8 cellular contexts compared by ENCODE assay signal in the genomic region with DNA sequence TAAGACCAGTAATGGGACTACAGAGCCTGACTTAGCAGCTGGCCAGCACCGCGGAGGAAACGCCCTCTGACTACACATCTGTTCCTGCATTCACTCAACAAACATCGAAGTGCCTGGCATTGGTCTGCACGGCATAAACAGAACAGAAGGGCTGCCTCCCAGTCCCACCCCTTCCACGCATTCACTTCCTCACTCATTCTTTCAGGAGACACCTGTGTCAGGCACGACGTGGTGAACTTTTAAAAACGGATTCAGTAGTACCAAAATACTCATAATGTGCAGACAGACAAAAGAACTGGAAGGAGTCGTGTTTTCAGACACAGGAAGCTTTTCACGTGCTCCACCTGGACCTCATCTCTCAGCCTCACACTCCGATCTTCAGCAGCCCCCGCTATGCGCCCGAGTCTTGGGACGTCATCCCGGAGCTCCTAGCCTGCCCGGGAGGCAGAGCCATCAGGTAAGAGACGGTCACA.
A peak's percentile ranks its signal among the peaks of the same experiment; 100 is the strongest.
DNase-seq lines count a peak whose midpoint lies in the region; ATAC-seq and TF ChIP-seq lines count a peak whose summit lies in the region.

No MANE protein-coding gene starts in this region.

- H3K36me3 Mint-ChIP-seq in GM23338 (ENCODE audit: low read depth), result 0 out of 3 replicates have a peak, but pooled peaks cover 2% of the 10 kb centered on the region

- 26 to 51% (median 32%) methylated on average over 19 of the region's 19 CpGs for WGBS in stomach, 5 donors

- H3K9me2 ChIP-seq in GM23338 (ENCODE audit: insufficient read depth), result no peaks in the 10 kb centered on the region

- TF ChIP-seq EP300 in stomach (IDR thresholded peaks at IDR 0.05), result no peak

- no peak overlapping the region for H3K4me3 ChIP-seq in GM23338
- H3K4me3 ChIP-seq in Peyer's patch, result peak overlapping the region; percentile 9 to 39 (median 16)
- H3K4me3 ChIP-seq in fibroblast of villous mesenchyme (ENCODE audit: low read depth, low read length), result peak overlapping the region; percentile 24
- peak overlapping the region; percentile 21 to 46 (median 34) for H3K4me3 ChIP-seq in stomach
- no peak overlapping the region for H3K4me3 ChIP-seq in H7 (ENCODE audit: insufficient read depth, low read depth, low read length)

- ATAC-seq in GM18517 (IDR thresholded peaks at IDR 0.05; ENCODE audit: unreplicated experiment) (peak; percentile 93), GM23338 (no peak)

- H3K27ac ChIP-seq in GM23338 (ENCODE audit: low read depth) (no peak overlapping the region), Peyer's patch (peak overlapping the region; percentile 24 to 60 (median 44)), stomach (peak overlapping the region; percentile 62 to 92 (median 87))

- TF ChIP-seq CTCF in GM23338 (conservative IDR thresholded peaks at IDR 0.05; ENCODE audit: low read depth in 2 of 2) (no peak), Peyer's patch (IDR thresholded peaks at IDR 0.05) (no peak), fibroblast of villous mesenchyme (IDR thresholded peaks at IDR 0.05; ENCODE audit: insufficient read depth, low read depth, low read length) (no peak), stomach (IDR thresholded peaks at IDR 0.05) (no peak)

- H3K9me3 ChIP-seq in Peyer's patch (no peaks in the 10 kb centered on the region), stomach (no peaks in the 10 kb centered on the region)

- peaks cover 36% of the 10 kb centered on the region for H3K79me2 ChIP-seq in GM23338 (replicated peaks; ENCODE audit: insufficient read depth)

- intact Hi-C loops in stomach (cut with DNase I; ENCODE audit: low total_unique reads), result no loop called here

- DNase-seq in GM23338 (ENCODE audit: low spot score), result no peak
- peak; percentile 66 to 84 (median 75) for DNase-seq in Peyer's patch
- peak; percentile 92 for DNase-seq in fibroblast of villous mesenchyme (ENCODE audit: low read depth)
- DNase-seq in stomach, result peak; percentile 83
- no peak for DNase-seq in H7
- DNase-seq in pons (ENCODE audit: low spot score), result no peak
- no peak for DNase-seq in COLO668 (lab: John Stamatoyannopoulos, UW; ENCODE audit: unreplicated experiment)

- H3K4me3 Mint-ChIP-seq in GM23338, result no peak overlapping the region

- H4K20me1 ChIP-seq in GM23338 (replicated peaks; ENCODE audit: insufficient read depth), result no peaks in the 10 kb centered on the region

- TF ChIP-seq POLR2A in Peyer's patch (IDR thresholded peaks at IDR 0.05) (no peak), stomach (IDR thresholded peaks at IDR 0.05) (no peak)

- H2AFZ ChIP-seq in GM23338, result no peak overlapping the region

- H3K27me3 ChIP-seq in GM23338 (ENCODE audit: insufficient read depth) (no peaks in the 10 kb centered on the region), Peyer's patch (no peaks in the 10 kb centered on the region), stomach (no peaks in the 10 kb centered on the region), H7 (ENCODE audit: control insufficient read depth, insufficient read depth, low read length) (no peaks in the 10 kb centered on the region)

- peak overlapping the region; percentile 40 for H3K27ac Mint-ChIP-seq in GM23338

- H3K36me3 ChIP-seq in GM23338 (ENCODE audit: insufficient read depth) (no peaks in the 10 kb centered on the region), Peyer's patch (no peaks in the 10 kb centered on the region), stomach (no peaks in the 10 kb centered on the region), H7 (replicated peaks; ENCODE audit: control insufficient read depth, insufficient read depth, low read length) (no peaks in the 10 kb centered on the region)

- H3F3A ChIP-seq in GM23338 (replicated peaks; ENCODE audit: low read depth), result no peaks in the 10 kb centered on the region; the same call in 1 of the 2 replicates

- H3K4me2 ChIP-seq in GM23338, result no peak overlapping the region

- H3K4me1 Mint-ChIP-seq in GM23338, result peaks cover 47% of the 10 kb centered on the region

- H3K4me1 ChIP-seq in GM23338 (ENCODE audit: insufficient read depth), result peaks cover 42% of the 10 kb centered on the region
- H3K4me1 ChIP-seq in Peyer's patch, result peaks cover 0 to 15% (median 6%) of the 10 kb centered on the region in 4 donors
- H3K4me1 ChIP-seq in stomach, result peaks cover 32 to 65% (median 49%) of the 10 kb centered on the region in 4 donors

- H3K27me3 Mint-ChIP-seq in GM23338 (ENCODE audit: insufficient read depth, low read depth, poor library complexity), result peaks cover 15% of the 10 kb centered on the region

- H3K9me3 Mint-ChIP-seq in GM23338, result no peaks in the 10 kb centered on the region

TF ChIP-seq in GM23338, 12 proteins besides CTCF, POLR2A, EP300 and RAD21 (continues in another document):
- TF ChIP-seq, protein P1, sequence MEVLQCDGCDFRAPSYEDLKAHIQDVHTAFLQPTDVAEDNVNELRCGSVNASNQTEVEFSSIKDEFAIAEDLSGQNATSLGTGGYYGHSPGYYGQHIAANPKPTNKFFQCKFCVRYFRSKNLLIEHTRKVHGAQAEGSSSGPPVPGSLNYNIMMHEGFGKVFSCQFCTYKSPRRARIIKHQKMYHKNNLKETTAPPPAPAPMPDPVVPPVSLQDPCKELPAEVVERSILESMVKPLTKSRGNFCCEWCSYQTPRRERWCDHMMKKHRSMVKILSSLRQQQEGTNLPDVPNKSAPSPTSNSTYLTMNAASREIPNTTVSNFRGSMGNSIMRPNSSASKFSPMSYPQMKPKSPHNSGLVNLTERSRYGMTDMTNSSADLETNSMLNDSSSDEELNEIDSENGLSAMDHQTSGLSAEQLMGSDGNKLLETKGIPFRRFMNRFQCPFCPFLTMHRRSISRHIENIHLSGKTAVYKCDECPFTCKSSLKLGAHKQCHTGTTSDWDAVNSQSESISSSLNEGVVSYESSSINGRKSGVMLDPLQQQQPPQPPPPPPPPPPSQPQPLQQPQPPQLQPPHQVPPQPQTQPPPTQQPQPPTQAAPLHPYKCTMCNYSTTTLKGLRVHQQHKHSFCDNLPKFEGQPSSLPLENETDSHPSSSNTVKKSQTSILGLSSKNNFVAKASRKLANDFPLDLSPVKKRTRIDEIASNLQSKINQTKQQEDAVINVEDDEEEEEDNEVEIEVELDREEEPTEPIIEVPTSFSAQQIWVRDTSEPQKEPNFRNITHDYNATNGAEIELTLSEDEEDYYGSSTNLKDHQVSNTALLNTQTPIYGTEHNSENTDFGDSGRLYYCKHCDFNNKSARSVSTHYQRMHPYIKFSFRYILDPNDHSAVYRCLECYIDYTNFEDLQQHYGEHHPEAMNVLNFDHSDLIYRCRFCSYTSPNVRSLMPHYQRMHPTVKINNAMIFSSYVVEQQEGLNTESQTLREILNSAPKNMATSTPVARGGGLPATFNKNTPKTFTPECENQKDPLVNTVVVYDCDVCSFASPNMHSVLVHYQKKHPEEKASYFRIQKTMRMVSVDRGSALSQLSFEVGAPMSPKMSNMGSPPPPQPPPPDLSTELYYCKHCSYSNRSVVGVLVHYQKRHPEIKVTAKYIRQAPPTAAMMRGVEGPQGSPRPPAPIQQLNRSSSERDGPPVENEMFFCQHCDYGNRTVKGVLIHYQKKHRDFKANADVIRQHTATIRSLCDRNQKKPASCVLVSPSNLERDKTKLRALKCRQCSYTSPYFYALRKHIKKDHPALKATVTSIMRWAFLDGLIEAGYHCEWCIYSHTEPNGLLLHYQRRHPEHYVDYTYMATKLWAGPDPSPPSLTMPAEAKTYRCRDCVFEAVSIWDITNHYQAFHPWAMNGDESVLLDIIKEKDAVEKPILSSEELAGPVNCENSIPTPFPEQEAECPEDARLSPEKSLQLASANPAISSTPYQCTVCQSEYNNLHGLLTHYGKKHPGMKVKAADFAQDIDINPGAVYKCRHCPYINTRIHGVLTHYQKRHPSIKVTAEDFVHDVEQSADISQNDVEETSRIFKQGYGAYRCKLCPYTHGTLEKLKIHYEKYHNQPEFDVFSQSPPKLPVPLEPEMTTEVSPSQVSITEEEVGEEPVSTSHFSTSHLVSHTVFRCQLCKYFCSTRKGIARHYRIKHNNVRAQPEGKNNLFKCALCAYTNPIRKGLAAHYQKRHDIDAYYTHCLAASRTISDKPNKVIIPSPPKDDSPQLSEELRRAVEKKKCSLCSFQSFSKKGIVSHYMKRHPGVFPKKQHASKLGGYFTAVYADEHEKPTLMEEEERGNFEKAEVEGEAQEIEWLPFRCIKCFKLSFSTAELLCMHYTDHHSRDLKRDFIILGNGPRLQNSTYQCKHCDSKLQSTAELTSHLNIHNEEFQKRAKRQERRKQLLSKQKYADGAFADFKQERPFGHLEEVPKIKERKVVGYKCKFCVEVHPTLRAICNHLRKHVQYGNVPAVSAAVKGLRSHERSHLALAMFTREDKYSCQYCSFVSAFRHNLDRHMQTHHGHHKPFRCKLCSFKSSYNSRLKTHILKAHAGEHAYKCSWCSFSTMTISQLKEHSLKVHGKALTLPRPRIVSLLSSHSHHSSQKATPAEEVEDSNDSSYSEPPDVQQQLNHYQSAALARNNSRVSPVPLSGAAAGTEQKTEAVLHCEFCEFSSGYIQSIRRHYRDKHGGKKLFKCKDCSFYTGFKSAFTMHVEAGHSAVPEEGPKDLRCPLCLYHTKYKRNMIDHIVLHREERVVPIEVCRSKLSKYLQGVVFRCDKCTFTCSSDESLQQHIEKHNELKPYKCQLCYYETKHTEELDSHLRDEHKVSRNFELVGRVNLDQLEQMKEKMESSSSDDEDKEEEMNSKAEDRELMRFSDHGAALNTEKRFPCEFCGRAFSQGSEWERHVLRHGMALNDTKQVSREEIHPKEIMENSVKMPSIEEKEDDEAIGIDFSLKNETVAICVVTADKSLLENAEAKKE (CRISPR knock-in tag; IDR thresholded peaks at IDR 0.05), result no peak
- TF ChIP-seq JUNB (IDR thresholded peaks at IDR 0.05; ENCODE audit: unreplicated experiment), result no peak
- TF ChIP-seq ZNF331 (CRISPR knock-in tag; IDR thresholded peaks at IDR 0.05; ENCODE audit: low read depth), result no peak
- no peak for TF ChIP-seq EZH2phosphoT487 (IDR thresholded peaks at IDR 0.05; ENCODE audit: unreplicated experiment)

Comparison
In these comparisons a context has a peak if more than half of its experiments do, and no peak if none do; other contexts are left out.
1. DNase-seq: peak in Peyer's patch (3 of 3), fibroblast of villous mesenchyme (single experiment) and stomach (single experiment); none in GM23338 (single experiment), H7 (single experiment), pons (single experiment) and COLO668 (single experiment).
2. H3K4me3 ChIP-seq: peak in Peyer's patch (4 of 4), fibroblast of villous mesenchyme (single experiment) and stomach (4 of 4); none in GM23338 (single experiment) and H7 (single experiment).